Comparison of ENCODE assay signal across 14 cellular contexts in the genomic region with DNA sequence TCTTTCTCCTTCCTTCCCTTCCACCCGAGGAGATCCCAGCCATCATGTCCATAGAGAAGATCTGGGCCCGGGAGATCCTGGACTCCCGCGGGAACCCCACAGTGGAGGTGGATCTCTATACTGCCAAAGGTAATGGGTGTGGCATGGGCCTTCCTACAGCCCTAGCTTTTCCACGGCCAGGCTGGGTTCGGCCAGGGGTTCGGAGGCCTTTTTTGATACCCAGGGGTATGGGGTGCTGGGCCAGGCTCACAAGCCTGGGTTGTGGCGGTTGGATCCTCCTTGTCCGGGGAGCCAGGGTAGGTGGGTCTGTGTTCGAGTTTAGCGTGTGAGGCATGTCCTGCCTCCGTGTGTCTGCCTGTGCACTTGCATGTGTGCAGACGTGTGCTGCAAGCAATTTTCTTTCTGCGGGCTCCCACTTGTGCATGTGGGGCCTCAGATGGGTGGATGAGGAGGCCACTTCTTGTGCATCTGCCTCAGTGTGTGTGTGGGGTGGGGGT. TPM values are rescaled to one million over a fixed set of nuclear protein-coding genes. Genes with fewer than 3 reads are reported as not detected.
DNase-seq lines count a peak whose midpoint lies in the region; TF ChIP-seq lines count a peak whose summit lies in the region.
"Had no signal": no experiment of that assay in that cellular context is flagged by ENCODE, and none has a peak within 500 bp of the region (broad histone marks: within the 10 kb centered on the region; RNA-seq: fewer than 3 reads in every experiment).

No MANE protein-coding gene starts in this region.

- CTCF ChIA-PET in activated naive CD4-positive, alpha-beta T cell treated with anti-CD3 and anti-CD28 coated beads, Interleukin-2, amount 10 ng/mL, durations not matched to agents 7 days and 5 days (lab: Charles Lee), result interaction anchor here (0.7 to 1.2 kb wide), 2 partner anchors 8 to 9 kb away, joined by 3 to 4 read pairs; no protein-coding TSS in a partner anchor

- H3K27me3 Mint-ChIP-seq in activated naive CD4-positive, alpha-beta T cell treated with anti-CD3 and anti-CD28 coated beads, Interleukin-2, amount 10 ng/mL, durations not matched to agents 7 days and 5 days, result peaks cover 7% of the 10 kb centered on the region
- no peaks in the 10 kb centered on the region for H3K27me3 Mint-ChIP-seq in activated T-helper 1 cell treated with anti-CD3 and anti-CD28 coated beads, Interleukin-12 subunit alpha, Interleukin-12 subunit beta, Interleukin-2, Interleukin-4 antibody, amounts not matched to agents 30 ng/mL and 10 ng/mL and 1 ng/mL, durations not matched to agents 14 hours and 24 hours and 36 hours (ENCODE audit: insufficient read depth)
- H3K27me3 Mint-ChIP-seq in type B pancreatic cell, result peaks cover 56% of the 10 kb centered on the region

- DNase-seq in activated naive CD4-positive, alpha-beta T cell treated with anti-CD3 and anti-CD28 coated beads, Interleukin-2, amount 10 ng/mL, durations not matched to agents 7 days and 5 days, result no peak
- DNase-seq in activated naive CD4-positive, alpha-beta T cell treated with Interleukin-2 at 50 U/mL for 16 hours, result no peak
- no peak for DNase-seq in activated T-helper 1 cell treated with anti-CD3 and anti-CD28 coated beads, Interleukin-12 subunit alpha, Interleukin-12 subunit beta, Interleukin-2, Interleukin-4 antibody, amounts not matched to agents 30 ng/mL and 10 ng/mL and 1 ng/mL, durations not matched to agents 14 hours and 24 hours and 36 hours (ENCODE audit: low spot score)
- DNase-seq in type B pancreatic cell (ENCODE audit: extremely low spot score, unreplicated experiment) (no peak), GM03348 (ENCODE audit: low spot score) (no peak), prostate gland (ENCODE audit: low spot score) (no peak), RPMI8226 (no peak)
- DNase-seq: activated CD4-positive, alpha-beta T cell treated with anti-CD3 and anti-CD28 coated beads, Interleukin-2, amount 50 U/mL, for 4 hours; NCI-H1092 treated with DMSO at 0.1 percent for 48 hours; PC-9 had no signal

- no peak overlapping the region for H3K4me3 ChIP-seq in prostate gland

- H3K36me3 ChIP-seq in prostate gland, result no peaks in the 10 kb centered on the region
- H3K36me3 ChIP-seq: neutrophil had no signal

- no peak for TF ChIP-seq POLR2A in prostate gland (IDR thresholded peaks at IDR 0.05)

- H3K4me1 Mint-ChIP-seq in activated naive CD4-positive, alpha-beta T cell treated with anti-CD3 and anti-CD28 coated beads, Interleukin-2, amount 10 ng/mL, durations not matched to agents 7 days and 5 days, result peaks cover 53% of the 10 kb centered on the region
- peaks cover 60% of the 10 kb centered on the region for H3K4me1 Mint-ChIP-seq in activated T-helper 1 cell treated with anti-CD3 and anti-CD28 coated beads, Interleukin-12 subunit alpha, Interleukin-12 subunit beta, Interleukin-2, Interleukin-4 antibody, amounts not matched to agents 30 ng/mL and 10 ng/mL and 1 ng/mL, durations not matched to agents 14 hours and 24 hours and 36 hours (ENCODE audit: low read depth)
- H3K4me1 Mint-ChIP-seq in type B pancreatic cell (ENCODE audit: unreplicated experiment), result peaks cover 9% of the 10 kb centered on the region

- H3K36me3 Mint-ChIP-seq in activated naive CD4-positive, alpha-beta T cell treated with anti-CD3 and anti-CD28 coated beads, Interleukin-2, amount 10 ng/mL, durations not matched to agents 7 days and 5 days, result peaks cover 25% of the 10 kb centered on the region
- H3K36me3 Mint-ChIP-seq in activated T-helper 1 cell treated with anti-CD3 and anti-CD28 coated beads, Interleukin-12 subunit alpha, Interleukin-12 subunit beta, Interleukin-2, Interleukin-4 antibody, amounts not matched to agents 30 ng/mL and 10 ng/mL and 1 ng/mL, durations not matched to agents 14 hours and 24 hours and 36 hours (ENCODE audit: low read depth), result peaks cover 28% of the 10 kb centered on the region
- peaks cover 7% of the 10 kb centered on the region for H3K36me3 Mint-ChIP-seq in type B pancreatic cell

- no peaks in the 10 kb centered on the region for H3K4me1 ChIP-seq in prostate gland (replicated peaks)

- 79% methylated on average over 14 of the region's 14 CpGs for WGBS in prostate gland

- intact Hi-C loops in activated T-helper 1 cell treated with anti-CD3 and anti-CD28 coated beads, Interleukin-12 subunit alpha, Interleukin-12 subunit beta, Interleukin-2, Interleukin-4 antibody, amounts not matched to agents 30 ng/mL and 10 ng/mL and 1 ng/mL, durations not matched to agents 14 hours and 24 hours and 36 hours (cut with micrococcal nuclease), result loop anchor here (1.0 to 2.0 kb wide), 3 partner anchors 8 to 43 kb away; partner anchors contain the start of gene SPSB2
- intact Hi-C loops in prostate gland (cut with DNase I), result no loop called here

- no peaks in the 10 kb centered on the region for H3K9me3 ChIP-seq in prostate gland
- H3K9me3 ChIP-seq: neutrophil had no signal

- no peaks in the 10 kb centered on the region for H3K9me3 Mint-ChIP-seq in activated naive CD4-positive, alpha-beta T cell treated with anti-CD3 and anti-CD28 coated beads, Interleukin-2, amount 10 ng/mL, durations not matched to agents 7 days and 5 days
- H3K9me3 Mint-ChIP-seq in activated T-helper 1 cell treated with anti-CD3 and anti-CD28 coated beads, Interleukin-12 subunit alpha, Interleukin-12 subunit beta, Interleukin-2, Interleukin-4 antibody, amounts not matched to agents 30 ng/mL and 10 ng/mL and 1 ng/mL, durations not matched to agents 14 hours and 24 hours and 36 hours, result no peaks in the 10 kb centered on the region
- H3K9me3 Mint-ChIP-seq in type B pancreatic cell, result no peaks in the 10 kb centered on the region

- peak overlapping the region; percentile 69 for H3K27ac Mint-ChIP-seq in activated naive CD4-positive, alpha-beta T cell treated with anti-CD3 and anti-CD28 coated beads, Interleukin-2, amount 10 ng/mL, durations not matched to agents 7 days and 5 days
- H3K27ac Mint-ChIP-seq in activated T-helper 1 cell treated with anti-CD3 and anti-CD28 coated beads, Interleukin-12 subunit alpha, Interleukin-12 subunit beta, Interleukin-2, Interleukin-4 antibody, amounts not matched to agents 30 ng/mL and 10 ng/mL and 1 ng/mL, durations not matched to agents 14 hours and 24 hours and 36 hours, result peak overlapping the region; percentile 88
- H3K27ac Mint-ChIP-seq in type B pancreatic cell, result no peak overlapping the region

- no peaks in the 10 kb centered on the region for H3K27me3 ChIP-seq in layer of hippocampus (ENCODE audit: control insufficient read depth, insufficient read depth, low read length)
- no peaks in the 10 kb centered on the region for H3K27me3 ChIP-seq in prostate gland (replicated peaks; ENCODE audit: insufficient read depth)

- no peak for TF ChIP-seq CTCF in type B pancreatic cell (conservative IDR thresholded peaks at IDR 0.05)
- TF ChIP-seq CTCF in prostate gland (IDR thresholded peaks at IDR 0.05), result no peak

- peak overlapping the region; percentile 97 for H3K4me3 Mint-ChIP-seq in activated naive CD4-positive, alpha-beta T cell treated with anti-CD3 and anti-CD28 coated beads, Interleukin-2, amount 10 ng/mL, durations not matched to agents 7 days and 5 days
- peak overlapping the region; percentile 96 for H3K4me3 Mint-ChIP-seq in activated T-helper 1 cell treated with anti-CD3 and anti-CD28 coated beads, Interleukin-12 subunit alpha, Interleukin-12 subunit beta, Interleukin-2, Interleukin-4 antibody, amounts not matched to agents 30 ng/mL and 10 ng/mL and 1 ng/mL, durations not matched to agents 14 hours and 24 hours and 36 hours
- H3K4me3 Mint-ChIP-seq in type B pancreatic cell, result peak overlapping the region; percentile 93

- H3K27ac ChIP-seq in layer of hippocampus (ENCODE audit: low read depth, low read length) (peak overlapping the region; percentile 2), prostate gland (no peak overlapping the region)
- H3K27ac ChIP-seq: C4-2B, neutrophil, PC-9 had no signal

RNA-seq across cellular contexts. Expression of gene ENO2, which starts 1.5 kb away (rescaled TPM):
- total RNA-seq in activated T-helper 1 cell treated with anti-CD3 and anti-CD28 coated beads, Interleukin-12 subunit alpha, Interleukin-12 subunit beta, Interleukin-2, Interleukin-4 antibody, amounts not matched to agents 30 ng/mL and 10 ng/mL and 1 ng/mL, durations not matched to agents 14 hours and 24 hours and 36 hours, result 147 and 156 TPM in 2 replicates
- total RNA-seq in type B pancreatic cell (ENCODE audit: low replicate concordance) (32.2 and 33.1 TPM in 2 replicates), prostate gland (10 to 100 TPM in 1 of 2 donors, 1 to 10 TPM in 1; 6.9 to 13.0 TPM)

RNA-seq across cellular contexts. Expression of gene LRRC23, which starts 11.2 kb away (rescaled TPM):
- 5.3 and 5.6 TPM in 2 replicates for total RNA-seq in activated T-helper 1 cell treated with anti-CD3 and anti-CD28 coated beads, Interleukin-12 subunit alpha, Interleukin-12 subunit beta, Interleukin-2, Interleukin-4 antibody, amounts not matched to agents 30 ng/mL and 10 ng/mL and 1 ng/mL, durations not matched to agents 14 hours and 24 hours and 36 hours
- 10.1 and 20.0 TPM in 2 replicates for total RNA-seq in type B pancreatic cell (ENCODE audit: low replicate concordance)
- 10 to 100 TPM; 15.9 to 25.3 TPM for total RNA-seq in prostate gland

RNA-seq across cellular contexts. Expression of gene ATN1, which starts 11.9 kb away (rescaled TPM):
- total RNA-seq in activated T-helper 1 cell treated with anti-CD3 and anti-CD28 coated beads, Interleukin-12 subunit alpha, Interleukin-12 subunit beta, Interleukin-2, Interleukin-4 antibody, amounts not matched to agents 30 ng/mL and 10 ng/mL and 1 ng/mL, durations not matched to agents 14 hours and 24 hours and 36 hours, result 70.8 and 71.2 TPM in 2 replicates
- total RNA-seq in type B pancreatic cell (ENCODE audit: low replicate concordance), result 131 and 139 TPM in 2 replicates
- total RNA-seq in prostate gland, result 100 to 1,000 TPM in 1 of 2 donors, 10 to 100 TPM in 1; 93.0 to 129 TPM

RNA-seq across cellular contexts. Expression of gene RNU7-1, which starts 27.8 kb away (rescaled TPM):
- total RNA-seq in activated T-helper 1 cell treated with anti-CD3 and anti-CD28 coated beads, Interleukin-12 subunit alpha, Interleukin-12 subunit beta, Interleukin-2, Interleukin-4 antibody, amounts not matched to agents 30 ng/mL and 10 ng/mL and 1 ng/mL, durations not matched to agents 14 hours and 24 hours and 36 hours, result not detected in 2 replicates
- not detected in 2 replicates for total RNA-seq in type B pancreatic cell (ENCODE audit: low replicate concordance)
- not detected for total RNA-seq in prostate gland
- total RNA-seq: cerebellum, PC-9 had no signal

RNA-seq across cellular contexts. Expression of gene C12orf57, which starts 28.0 kb away (rescaled TPM):
- total RNA-seq in activated T-helper 1 cell treated with anti-CD3 and anti-CD28 coated beads, Interleukin-12 subunit alpha, Interleukin-12 subunit beta, Interleukin-2, Interleukin-4 antibody, amounts not matched to agents 30 ng/mL and 10 ng/mL and 1 ng/mL, durations not matched to agents 14 hours and 24 hours and 36 hours, result 190 and 197 TPM in 2 replicates
- total RNA-seq in type B pancreatic cell (ENCODE audit: low replicate concordance) (220 and 275 TPM in 2 replicates), prostate gland (100 to 1,000 TPM; 352 to 711 TPM)
